1 cellular context compared by ENCODE assay signal in genomic region chr2:144415381-144415780, GRCh38.
TF ChIP-seq lines count a peak whose summit lies in the region.

No MANE protein-coding gene starts in this region.

TF ChIP-seq in K562, 482 proteins besides CTCF, POLR2A, EP300 and RAD21 (continued from another document):
- no peak for TF ChIP-seq ZNF592 (IDR thresholded peaks at IDR 0.05)
